ENCODE assay signal across 20 cellular contexts in the genomic region with DNA sequence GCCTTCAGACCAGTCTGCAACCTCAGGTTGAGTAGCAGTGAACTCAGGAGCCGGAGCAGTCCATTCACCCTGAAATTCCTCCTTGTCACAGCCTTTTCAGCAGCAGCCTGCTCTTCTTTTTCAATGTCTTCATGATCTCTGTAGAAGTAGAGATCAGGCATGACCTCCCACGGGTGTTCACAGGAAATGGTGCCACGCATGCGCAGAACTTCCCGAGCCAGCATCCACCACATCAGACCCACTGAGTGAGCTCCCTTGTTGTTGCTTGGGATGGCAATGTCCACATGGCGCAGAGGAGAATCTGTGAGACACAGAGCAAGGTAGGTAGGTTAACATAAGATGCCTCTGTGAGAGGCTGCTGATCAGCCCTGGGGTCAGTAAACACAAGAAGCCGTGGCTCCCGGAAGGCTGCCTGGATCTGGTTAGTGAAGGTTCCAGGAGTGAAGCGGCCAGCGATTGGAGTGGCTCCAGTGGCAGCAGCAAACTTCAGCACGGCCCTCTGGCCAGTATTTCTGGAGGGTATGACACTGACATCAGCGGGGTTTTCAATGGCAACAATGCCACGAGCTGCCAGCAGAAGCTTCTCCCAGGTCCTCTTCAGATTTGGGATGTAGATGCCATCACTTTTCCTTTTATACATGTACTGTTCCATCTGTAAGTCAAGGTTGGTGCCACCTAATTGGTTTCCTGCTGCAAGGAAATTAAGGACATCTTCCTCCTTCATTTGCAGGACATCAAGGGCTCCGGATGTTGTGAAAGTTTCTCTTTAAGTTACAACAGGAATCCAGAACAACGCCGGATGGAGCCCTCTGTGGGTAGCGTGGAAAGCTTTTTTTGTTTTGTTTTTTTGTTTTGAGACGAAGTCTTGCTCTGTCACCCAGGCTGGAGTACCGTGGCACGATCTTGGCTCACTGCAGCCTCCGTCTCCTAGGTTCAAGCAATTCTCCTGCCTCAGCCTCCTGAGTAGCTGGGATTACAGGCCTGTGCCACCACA. TPM values are rescaled to one million over a fixed set of nuclear protein-coding genes. Genes with fewer than 3 reads are reported as not detected.
DNase-seq lines count a peak whose midpoint lies in the region; ATAC-seq and TF ChIP-seq lines count a peak whose summit lies in the region.
"Not testable (repeated sequence)": the region's sequence is repeated elsewhere in the genome, so short reads cannot be mapped to it uniquely, and the experiment has no call there.
"Had no signal": no experiment of that assay in that cellular context is flagged by ENCODE, and none has a peak within 500 bp of the region (broad histone marks: within the 10 kb centered on the region; RNA-seq: fewer than 3 reads in every experiment).

No MANE protein-coding gene starts in this region.

- H3K4me2 ChIP-seq in DOHH2 (ENCODE audit: low read length) = peak overlapping the region; percentile 46
- H3K4me2 ChIP-seq in MM.1S (ENCODE audit: low read depth, low read length) = peak overlapping the region; percentile 6; the same call in 1 of the 2 replicates

- H3K4me3 Mint-ChIP-seq in activated T-helper 1 cell treated with anti-CD3 and anti-CD28 coated beads, Interleukin-12 subunit alpha, Interleukin-12 subunit beta, Interleukin-2, Interleukin-4 antibody, amounts not matched to agents 30 ng/mL and 10 ng/mL and 1 ng/mL, durations not matched to agents 14 hours and 24 hours and 36 hours = peak overlapping the region; percentile 65
- not testable (repeated sequence) for H3K4me3 Mint-ChIP-seq in MCF 10A (ENCODE audit: unreplicated experiment)
- H3K4me3 Mint-ChIP-seq in naive thymus-derived CD4-positive, alpha-beta T cell = peak overlapping the region; percentile 27 to 86 (median 74)

- not testable (repeated sequence) for H3K36me3 ChIP-seq in DOHH2 (ENCODE audit: control insufficient read depth, low read length); MM.1S (replicated peaks; ENCODE audit: insufficient read depth, low read length); naive thymus-derived CD4-positive, alpha-beta T cell (ENCODE audit: control insufficient read depth in 2 of 3, insufficient read depth in 3 of 3, low read length in 3 of 3)

- TF ChIP-seq CTCF in 22Rv1 (IDR thresholded peaks at IDR 0.05); DOHH2 (IDR thresholded peaks at IDR 0.05; ENCODE audit: low read depth, low read length, poor library complexity, severe bottlenecking); MM.1S (IDR thresholded peaks at IDR 0.05; ENCODE audit: low read length); MCF 10A (IDR thresholded peaks at IDR 0.05; ENCODE audit: unreplicated experiment): not testable (repeated sequence)

- not testable (repeated sequence) for BruUV-seq in MCF 10A (replicated peaks; lab: Mats Ljungman, UMichigan)

- H3K27me3 ChIP-seq in DOHH2 (ENCODE audit: control insufficient read depth, low read length) (peaks cover 11% of the 10 kb centered on the region; the same call in 1 of the 2 replicates), MM.1S (replicated peaks; ENCODE audit: insufficient read depth, low read length) (peaks cover 40% of the 10 kb centered on the region)
- H3K27me3 ChIP-seq in naive thymus-derived CD4-positive, alpha-beta T cell (ENCODE audit: control insufficient read depth in 2 of 2, insufficient read depth in 2 of 2, low read length in 2 of 2) = not testable (repeated sequence)

- not testable (repeated sequence) for H3K36me3 Mint-ChIP-seq in activated T-helper 1 cell treated with anti-CD3 and anti-CD28 coated beads, Interleukin-12 subunit alpha, Interleukin-12 subunit beta, Interleukin-2, Interleukin-4 antibody, amounts not matched to agents 30 ng/mL and 10 ng/mL and 1 ng/mL, durations not matched to agents 14 hours and 24 hours and 36 hours (ENCODE audit: low read depth)
- peaks cover 24% of the 10 kb centered on the region for H3K36me3 Mint-ChIP-seq in MCF 10A (ENCODE audit: insufficient read depth, unreplicated experiment)
- peaks cover 0 to 21% (median 8%) of the 10 kb centered on the region in 5 donors for H3K36me3 Mint-ChIP-seq in naive thymus-derived CD4-positive, alpha-beta T cell

- CTCF ChIA-PET in MCF 10A (lab: Yijun Ruan, JAX) = interaction anchor here (0.6 to 3.5 kb wide), 4 partner anchors 11 to 60 kb away, joined by 3 to 22 read pairs (median 4); no protein-coding TSS in a partner anchor
- CTCF ChIA-PET in naive thymus-derived CD4-positive, alpha-beta T cell (lab: Charles Lee) = interaction anchor here (0.6 to 3.1 kb wide), 3 partner anchors 11 to 60 kb away, joined by 3 to 14 read pairs (median 9); a partner anchor contains a TSS

- H3K27me3 Mint-ChIP-seq in activated T-helper 1 cell treated with anti-CD3 and anti-CD28 coated beads, Interleukin-12 subunit alpha, Interleukin-12 subunit beta, Interleukin-2, Interleukin-4 antibody, amounts not matched to agents 30 ng/mL and 10 ng/mL and 1 ng/mL, durations not matched to agents 14 hours and 24 hours and 36 hours (ENCODE audit: insufficient read depth) = peaks cover 23% of the 10 kb centered on the region
- peaks cover 12% of the 10 kb centered on the region for H3K27me3 Mint-ChIP-seq in MCF 10A (ENCODE audit: insufficient read depth, unreplicated experiment)
- H3K27me3 Mint-ChIP-seq in naive thymus-derived CD4-positive, alpha-beta T cell = peaks cover 19 to 39% (median 28%) of the 10 kb centered on the region in 5 donors

- intact Hi-C loops in activated T-helper 1 cell treated with anti-CD3 and anti-CD28 coated beads, Interleukin-12 subunit alpha, Interleukin-12 subunit beta, Interleukin-2, Interleukin-4 antibody, amounts not matched to agents 30 ng/mL and 10 ng/mL and 1 ng/mL, durations not matched to agents 14 hours and 24 hours and 36 hours (cut with micrococcal nuclease); MCF 10A (cut with micrococcal nuclease): not testable (repeated sequence)
- intact Hi-C loops in naive thymus-derived CD4-positive, alpha-beta T cell (cut with micrococcal nuclease) = loop anchor here in 1 of 2 donors (1.0 kb wide), 1 partner anchor 12 kb away; no protein-coding TSS in a partner anchor

- ATAC-seq in naive thymus-derived CD4-positive, alpha-beta T cell = peak; percentile 47

- not testable (repeated sequence) for DNase-seq in MM.1S
- DNase-seq in SIG-M5 treated with dmso at 0.1 percent for 504 hours (lab: John Stamatoyannopoulos, UW; ENCODE audit: unreplicated experiment) (peak; percentile 66), MCF 10A (ENCODE audit: unreplicated experiment) (peak; percentile 21)
- peak; percentile 24 for DNase-seq in activated CD4-positive, alpha-beta T cell treated with anti-CD3 and anti-CD28 coated beads for 48 hours
- peak; percentile 11 for DNase-seq in activated T-helper 1 cell treated with anti-CD3 and anti-CD28 coated beads, Interleukin-12 subunit alpha, Interleukin-12 subunit beta, Interleukin-2, Interleukin-4 antibody, amounts not matched to agents 30 ng/mL and 10 ng/mL and 1 ng/mL, durations not matched to agents 14 hours and 24 hours and 36 hours (ENCODE audit: low spot score)
- DNase-seq in naive thymus-derived CD4-positive, alpha-beta T cell = peak in 6 of 9 donors; percentile 28 to 47 (median 39)

- H3F3A ChIP-seq in DOHH2 (ENCODE audit: control insufficient read depth, insufficient read depth); MM.1S (ENCODE audit: insufficient read depth, low read length): not testable (repeated sequence)

- H3K9me3 ChIP-seq in DOHH2 (ENCODE audit: control insufficient read depth, insufficient read depth, low read length); MM.1S (replicated peaks; ENCODE audit: insufficient read depth, low read length); naive thymus-derived CD4-positive, alpha-beta T cell (ENCODE audit: control insufficient read depth in 2 of 3, low read length in 3 of 3): not testable (repeated sequence)

- H3K27ac ChIP-seq in 22Rv1 = peak overlapping the region; percentile 21; the same call in 1 of the 2 replicates
- not testable (repeated sequence) for H3K27ac ChIP-seq in DOHH2 (ENCODE audit: low read depth, low read length); MM.1S (ENCODE audit: low read length); naive thymus-derived CD4-positive, alpha-beta T cell (ENCODE audit: low read depth, low read length)

- not testable (repeated sequence) for H4K20me1 ChIP-seq in DOHH2 (ENCODE audit: control insufficient read depth, insufficient read depth, low read depth, low read length); MM.1S (ENCODE audit: insufficient read depth, low read length)

- H3K9me3 Mint-ChIP-seq in activated T-helper 1 cell treated with anti-CD3 and anti-CD28 coated beads, Interleukin-12 subunit alpha, Interleukin-12 subunit beta, Interleukin-2, Interleukin-4 antibody, amounts not matched to agents 30 ng/mL and 10 ng/mL and 1 ng/mL, durations not matched to agents 14 hours and 24 hours and 36 hours; MCF 10A (ENCODE audit: unreplicated experiment); naive thymus-derived CD4-positive, alpha-beta T cell: not testable (repeated sequence)

- not testable (repeated sequence) for H3K4me3 ChIP-seq in DOHH2 (ENCODE audit: low read length); MM.1S (ENCODE audit: low read length)
- H3K4me3 ChIP-seq in naive thymus-derived CD4-positive, alpha-beta T cell (ENCODE audit: low read length) = peak overlapping the region; percentile 17

- peak overlapping the region; percentile 78 for H3K27ac Mint-ChIP-seq in activated T-helper 1 cell treated with anti-CD3 and anti-CD28 coated beads, Interleukin-12 subunit alpha, Interleukin-12 subunit beta, Interleukin-2, Interleukin-4 antibody, amounts not matched to agents 30 ng/mL and 10 ng/mL and 1 ng/mL, durations not matched to agents 14 hours and 24 hours and 36 hours
- H3K27ac Mint-ChIP-seq in MCF 10A (ENCODE audit: low read depth, unreplicated experiment) = not testable (repeated sequence)
- H3K27ac Mint-ChIP-seq in naive thymus-derived CD4-positive, alpha-beta T cell = peak overlapping the region; percentile 51 to 93 (median 82)

- H3K4me1 Mint-ChIP-seq in activated T-helper 1 cell treated with anti-CD3 and anti-CD28 coated beads, Interleukin-12 subunit alpha, Interleukin-12 subunit beta, Interleukin-2, Interleukin-4 antibody, amounts not matched to agents 30 ng/mL and 10 ng/mL and 1 ng/mL, durations not matched to agents 14 hours and 24 hours and 36 hours (ENCODE audit: low read depth); MCF 10A (ENCODE audit: insufficient read depth, unreplicated experiment): not testable (repeated sequence)
- H3K4me1 Mint-ChIP-seq in naive thymus-derived CD4-positive, alpha-beta T cell = peaks cover 0 to 22% (median 16%) of the 10 kb centered on the region in 7 donors

- not testable (repeated sequence) for H3K9me2 ChIP-seq in DOHH2 (replicated peaks; ENCODE audit: control insufficient read depth, low read length); MM.1S (replicated peaks; ENCODE audit: insufficient read depth, low read length)

- H3K4me1 ChIP-seq in DOHH2 (ENCODE audit: control insufficient read depth, low read length) = peaks cover 10% of the 10 kb centered on the region
- not testable (repeated sequence) for H3K4me1 ChIP-seq in MM.1S (ENCODE audit: low read length); naive thymus-derived CD4-positive, alpha-beta T cell (ENCODE audit: control insufficient read depth in 2 of 2, insufficient read depth in 2 of 2, low read length in 2 of 2)

- POLR2A ChIA-PET in MCF 10A (lab: Yijun Ruan, JAX) = interaction anchor here (0.7 kb wide), 1 partner anchor 11 kb away, joined by 3 read pairs; no protein-coding TSS in a partner anchor
- POLR2A ChIA-PET in naive thymus-derived CD4-positive, alpha-beta T cell (lab: Charles Lee) = interaction anchor here (1.4 to 3.0 kb wide), 5 partner anchors 9 to 40 kb away, joined by 5 to 16 read pairs (median 7); a partner anchor contains a TSS

- H3K79me2 ChIP-seq in DOHH2 (ENCODE audit: control insufficient read depth, low read length); MM.1S (ENCODE audit: low read length): not testable (repeated sequence)

- H3K9ac ChIP-seq in MM.1S (ENCODE audit: low read length) = not testable (repeated sequence)

- 0 out of 2 replicates have a peak overlapping the region, but pooled peaks have one; percentile 3 for H2AFZ ChIP-seq in MM.1S (ENCODE audit: low read length)

RNA-seq across cellular contexts. Expression of a gene that starts 3.2 kb away (rescaled TPM):
- total RNA-seq in activated T-helper 1 cell treated with anti-CD3 and anti-CD28 coated beads, Interleukin-12 subunit alpha, Interleukin-12 subunit beta, Interleukin-2, Interleukin-4 antibody, amounts not matched to agents 30 ng/mL and 10 ng/mL and 1 ng/mL, durations not matched to agents 14 hours and 24 hours and 36 hours = not detected in 2 replicates
- not detected in 2 replicates for total RNA-seq in MCF 10A (2022)
- total RNA-seq in naive thymus-derived CD4-positive, alpha-beta T cell = not detected
- polyA plus RNA-seq in naive thymus-derived CD4-positive, alpha-beta T cell = not detected
- total RNA-seq: ascending aorta, frontal cortex, left lung, LHCN-M2, natural killer cell, pancreas, right atrium auricular region, SJSA1, subcutaneous adipose tissue, upper lobe of left lung had no signal
- polyA plus RNA-seq: immature natural killer cell, pancreas had no signal

RNA-seq across cellular contexts. Expression of a gene that starts 13.3 kb away (rescaled TPM):
- total RNA-seq in activated T-helper 1 cell treated with anti-CD3 and anti-CD28 coated beads, Interleukin-12 subunit alpha, Interleukin-12 subunit beta, Interleukin-2, Interleukin-4 antibody, amounts not matched to agents 30 ng/mL and 10 ng/mL and 1 ng/mL, durations not matched to agents 14 hours and 24 hours and 36 hours = 65.2 and 68.9 TPM in 2 replicates
- total RNA-seq in MCF 10A (2022) = 125 and 134 TPM in 2 replicates
- 10 to 100 TPM; 18.5 to 88.4 (median 44.2) TPM for total RNA-seq in naive thymus-derived CD4-positive, alpha-beta T cell
- 10 to 100 TPM; 15.7 to 25.4 TPM for polyA plus RNA-seq in naive thymus-derived CD4-positive, alpha-beta T cell

RNA-seq across cellular contexts. Expression of a gene that starts 13.9 kb away (rescaled TPM):
- 49.7 and 53.4 TPM in 2 replicates for total RNA-seq in activated T-helper 1 cell treated with anti-CD3 and anti-CD28 coated beads, Interleukin-12 subunit alpha, Interleukin-12 subunit beta, Interleukin-2, Interleukin-4 antibody, amounts not matched to agents 30 ng/mL and 10 ng/mL and 1 ng/mL, durations not matched to agents 14 hours and 24 hours and 36 hours
- total RNA-seq in MCF 10A (2022) = 63.9 and 70.9 TPM in 2 replicates
- total RNA-seq in naive thymus-derived CD4-positive, alpha-beta T cell = 10 to 100 TPM; 32.1 to 72.1 (median 37.6) TPM
- 10 to 100 TPM; 39.9 to 57.3 TPM for polyA plus RNA-seq in naive thymus-derived CD4-positive, alpha-beta T cell

RNA-seq across cellular contexts. Expression of a gene that starts 23.9 kb away (rescaled TPM):
- 0.08 TPM in 1 of 2 replicates, not detected in the other for total RNA-seq in activated T-helper 1 cell treated with anti-CD3 and anti-CD28 coated beads, Interleukin-12 subunit alpha, Interleukin-12 subunit beta, Interleukin-2, Interleukin-4 antibody, amounts not matched to agents 30 ng/mL and 10 ng/mL and 1 ng/mL, durations not matched to agents 14 hours and 24 hours and 36 hours
- total RNA-seq in MCF 10A (2022) = not detected in 2 replicates
- not detected for total RNA-seq in naive thymus-derived CD4-positive, alpha-beta T cell
- polyA plus RNA-seq in naive thymus-derived CD4-positive, alpha-beta T cell = not detected
- total RNA-seq: ascending aorta, hepatocyte, left lung, LHCN-M2, natural killer cell, right atrium auricular region, SJSA1, subcutaneous adipose tissue, upper lobe of left lung had no signal
- polyA plus RNA-seq: hepatocyte, immature natural killer cell had no signal

RNA-seq across cellular contexts. Expression of a gene that starts 33.6 kb away (rescaled TPM):
- 19.0 and 19.5 TPM in 2 replicates for total RNA-seq in activated T-helper 1 cell treated with anti-CD3 and anti-CD28 coated beads, Interleukin-12 subunit alpha, Interleukin-12 subunit beta, Interleukin-2, Interleukin-4 antibody, amounts not matched to agents 30 ng/mL and 10 ng/mL and 1 ng/mL, durations not matched to agents 14 hours and 24 hours and 36 hours
- 8.5 and 17.1 TPM in 2 replicates for total RNA-seq in MCF 10A (2022)
- total RNA-seq in naive thymus-derived CD4-positive, alpha-beta T cell = 10 to 100 TPM; 22.9 to 58.6 (median 27.4) TPM
- 1 to 10 TPM in 1 of 2 donors, under 1 TPM in 1; 0.51 to 3.3 TPM for polyA plus RNA-seq in naive thymus-derived CD4-positive, alpha-beta T cell
